31 cellular contexts compared by ENCODE assay signal in the genomic region with DNA sequence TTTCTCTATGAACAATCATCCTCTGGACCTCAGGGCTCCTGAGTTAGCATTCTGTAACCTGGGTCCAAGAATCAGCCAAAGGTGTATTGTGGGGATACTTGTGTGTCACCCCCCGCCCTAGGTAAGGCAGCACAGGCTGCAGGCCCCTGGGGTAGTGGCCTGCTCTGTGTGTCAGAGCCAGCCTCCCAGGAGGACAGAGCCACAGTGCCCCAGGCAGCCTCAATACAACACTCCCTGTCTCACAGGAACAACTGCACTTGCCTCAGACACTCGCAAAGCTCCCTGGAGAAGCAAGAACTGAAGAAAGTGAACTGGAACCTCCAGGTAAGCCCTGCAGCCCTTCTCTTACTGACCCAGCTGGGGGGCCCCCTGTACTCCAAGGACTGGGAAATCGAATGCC.
DNase-seq lines count a peak whose midpoint lies in the region; ATAC-seq, FAIRE-seq and TF ChIP-seq lines count a peak whose summit lies in the region.
"Had no signal": no experiment of that assay in that cellular context is flagged by ENCODE, and none has a peak within 500 bp of the region (broad histone marks: within the 10 kb centered on the region; RNA-seq: fewer than 3 reads in every experiment).

No MANE protein-coding gene starts in this region.

- no peak overlapping the region for H2AFZ ChIP-seq in mammary epithelial cell (ENCODE audit: low read depth, low read length)

- H3K27ac ChIP-seq in breast epithelium (peak overlapping the region; percentile 5 to 71), mammary epithelial cell (ENCODE audit: insufficient read depth, low read depth, low read length) (no peak overlapping the region), gastroesophageal sphincter (peak overlapping the region; percentile 27 to 97 (median 96)), sigmoid colon (peak overlapping the region in 2 of 4 donors; percentile 28 to 92), uterus (peak overlapping the region; percentile 90 to 98)
- H3K27ac ChIP-seq: 22Rv1, body of pancreas, C4-2B, left lung had no signal

- in situ Hi-C loops in mammary epithelial cell (cut with MboI; ENCODE audit: low sequenced_read_pairs in 2 of 2): no loop called here

- TF ChIP-seq POLR2A in breast epithelium (IDR thresholded peaks at IDR 0.05) (no peak), gastroesophageal sphincter (IDR thresholded peaks at IDR 0.05) (no peak), sigmoid colon (IDR thresholded peaks at IDR 0.05) (no peak), uterus (IDR thresholded peaks at IDR 0.05) (no peak), GM12892 (IDR thresholded peaks at IDR 0.05; ENCODE audit: low read depth, low read length) (no peak)

- TF ChIP-seq EP300 in gastroesophageal sphincter (IDR thresholded peaks at IDR 0.05): no peak
- TF ChIP-seq EP300 in sigmoid colon (IDR thresholded peaks at IDR 0.05): no peak

- H3K27me3 ChIP-seq in breast epithelium (no peaks in the 10 kb centered on the region), mammary epithelial cell (ENCODE audit: insufficient read depth, low read length) (no peaks in the 10 kb centered on the region), gastroesophageal sphincter (no peaks in the 10 kb centered on the region), sigmoid colon (no peaks in the 10 kb centered on the region), uterus (no peaks in the 10 kb centered on the region)
- H3K27me3 ChIP-seq: body of pancreas, left lung had no signal

- H3K4me1 ChIP-seq in breast epithelium (no peaks in the 10 kb centered on the region), mammary epithelial cell (ENCODE audit: insufficient read depth, low read length) (peaks cover 13% of the 10 kb centered on the region), gastroesophageal sphincter (peaks cover 23 to 97% (median 24%) of the 10 kb centered on the region in 3 donors), sigmoid colon (peaks cover 0 to 62% (median 56%) of the 10 kb centered on the region in 4 donors), uterus (peaks cover 13 to 19% of the 10 kb centered on the region in 2 donors)

- TF ChIP-seq CTCF in breast epithelium (IDR thresholded peaks at IDR 0.05): no peak
- TF ChIP-seq CTCF in mammary epithelial cell (conservative IDR thresholded peaks at IDR 0.05 in 1 of 2, IDR thresholded peaks at IDR 0.05 in 1 of 2; ENCODE audit: extremely low read depth in 1 of 2, insufficient read depth in 1 of 2, low read depth in 1 of 2, low read length in 2 of 2): no peak
- TF ChIP-seq CTCF in gastroesophageal sphincter (IDR thresholded peaks at IDR 0.05): no peak
- no peak for TF ChIP-seq CTCF in sigmoid colon (IDR thresholded peaks at IDR 0.05)
- no peak for TF ChIP-seq CTCF in uterus (IDR thresholded peaks at IDR 0.05)

- BruUV-seq in mammary epithelial cell (replicated peaks; lab: Mats Ljungman, UMichigan): no TSS peak

- H3K9ac ChIP-seq in mammary epithelial cell (ENCODE audit: insufficient read depth, low read length): no peak overlapping the region

- H3K4me2 ChIP-seq in mammary epithelial cell (ENCODE audit: insufficient read depth, low read depth, low read length): no peak overlapping the region

- CTCF ChIA-PET in mammary epithelial cell (lab: Charles Lee; ENCODE audit: low non-redundant PET): no interaction called here

- H3K79me2 ChIP-seq in mammary epithelial cell (ENCODE audit: insufficient read depth, low read length): no peaks in the 10 kb centered on the region

- 86% methylated on average over 3 of the region's 3 CpGs for WGBS in mammary epithelial cell (ENCODE audit: low coverage, missing lambda C conversion rate)
- 100% methylated on average over 1 of the region's 3 CpGs; no CpG with 5 or more reads in 1 of the 2 donors for WGBS in gastroesophageal sphincter (ENCODE audit: low coverage in 1 of 2), 2 donors
- 82 to 83% methylated on average over 3 of the region's 3 CpGs for WGBS in sigmoid colon, 2 donors

- H3K9me3 ChIP-seq in breast epithelium (no peaks in the 10 kb centered on the region), mammary epithelial cell (replicated peaks; ENCODE audit: insufficient read depth, low read length) (no peaks in the 10 kb centered on the region), gastroesophageal sphincter (no peaks in the 10 kb centered on the region), sigmoid colon (no peaks in the 10 kb centered on the region), uterus (no peaks in the 10 kb centered on the region)
- H3K9me3 ChIP-seq: body of pancreas, left lung had no signal

- FAIRE-seq in GM12892 (lab: Jason Lieb, UNC): no peak
- FAIRE-seq: endothelial cell of umbilical vein had no signal

- intact Hi-C loops in breast epithelium (cut with DNase I; ENCODE audit: low total_unique reads): no loop called here
- intact Hi-C loops in mammary epithelial cell (cut with micrococcal nuclease): no loop called here
- intact Hi-C loops in sigmoid colon (cut with DNase I): no loop called here
- intact Hi-C loops in uterus (cut with DNase I; ENCODE audit: low total_unique reads): no loop called here

- H3K4me3 ChIP-seq in breast epithelium: no peak overlapping the region
- H3K4me3 ChIP-seq in mammary epithelial cell (replicated peaks in 1 of 3; ENCODE audit: insufficient read depth in 1 of 3, low read depth in 2 of 3, low read length in 3 of 3): no peak overlapping the region
- no peak overlapping the region for H3K4me3 ChIP-seq in gastroesophageal sphincter
- no peak overlapping the region for H3K4me3 ChIP-seq in sigmoid colon
- no peak overlapping the region for H3K4me3 ChIP-seq in uterus
- H3K4me3 ChIP-seq: body of pancreas, left lung had no signal

- DNase-seq in breast epithelium (ENCODE audit: low spot score in 2 of 2) (no peak), mammary epithelial cell (no peak), sigmoid colon (peak; percentile 41), uterus (no peak), T-helper 1 cell (no peak), GM12892 (ENCODE audit: insufficient read length) (no peak)
- no peak for DNase-seq in stimulated activated CD4-positive, alpha-beta T cell treated with anti-CD3 and anti-CD28 coated beads, Interleukin-4, amount 100 ng/mL, for 24 hours
- DNase-seq: activated CD4-positive, CD25-positive, alpha-beta regulatory T cell treated with anti-CD3 and anti-CD28 coated beads, Interleukin-2, amount 50 U/mL, for 72 hours; activated CD8-positive, alpha-beta memory T cell treated with anti-CD3 and anti-CD28 coated beads, Interleukin-2, amount 50 U/mL, for 48 hours; activated CD8-positive, alpha-beta T cell treated with anti-CD3 and anti-CD28 coated beads for 36 hours; activated naive CD4-positive, alpha-beta T cell treated with anti-CD3 and anti-CD28 coated beads for 36 hours; body of pancreas; Calu3; cerebellar nuclear complex; DMS79; GDM1; HCEC 1CT; left lung; MV-4-11; NCI-H1436 treated with DMSO at 0.1 percent for 48 hours; NCI-H2107; NCI-H345; NCI-H69; PC-3; SHP77; stimulated activated CD4-positive, alpha-beta T cell treated with anti-CD3 and anti-CD28 coated beads, Interleukin-15, amount 100 ng/mL, for 24 hours had no signal

- no peaks in the 10 kb centered on the region for H4K20me1 ChIP-seq in mammary epithelial cell (ENCODE audit: insufficient read depth, low read length)

- dilution Hi-C loops in mammary epithelial cell (cut with HindIII; ENCODE audit: low sequenced_read_pairs): no loop called here

- no peaks in the 10 kb centered on the region for H3K36me3 ChIP-seq in breast epithelium
- no peaks in the 10 kb centered on the region for H3K36me3 ChIP-seq in mammary epithelial cell (ENCODE audit: insufficient read depth, low read length)
- no peaks in the 10 kb centered on the region for H3K36me3 ChIP-seq in gastroesophageal sphincter
- H3K36me3 ChIP-seq in sigmoid colon: no peaks in the 10 kb centered on the region
- no peaks in the 10 kb centered on the region for H3K36me3 ChIP-seq in uterus

- ATAC-seq in gastroesophageal sphincter: no peak
- ATAC-seq: activated CD8-positive, alpha-beta T cell treated with anti-CD3 and anti-CD28 coated beads for 36 hours; body of pancreas; left lung; PC-3; stimulated activated effector memory CD8-positive, alpha-beta T cell treated with anti-CD3 and anti-CD28 coated beads, Interleukin-12 subunit alpha, Interleukin-12 subunit beta, amount 100 ng/mL, for 72 hours had no signal
